In genomic region chr10:17764142-17764541, GRCh38 we compare ENCODE assay signal across 33 cellular contexts. TPM values are rescaled to one million over a fixed set of nuclear protein-coding genes. Genes with fewer than 3 reads are reported as not detected.
"Had no signal": no experiment of that assay in that cellular context is flagged by ENCODE, and none has a peak within 500 bp of the region (broad histone marks: within the 10 kb centered on the region; RNA-seq: fewer than 3 reads in every experiment).

No MANE protein-coding gene starts in this region.

- H3K9me3 ChIP-seq: adrenal gland, body of pancreas, breast epithelium, SJCRH30 had no signal

- FAIRE-seq: astrocyte had no signal

- H3K27ac ChIP-seq: adrenal gland, body of pancreas, breast epithelium, KMS-11, SJCRH30, SK-N-MC, WERI-Rb-1 had no signal

- ATAC-seq: activated CD8-positive, alpha-beta T cell treated with anti-CD3 and anti-CD28 coated beads, Interleukin-2, amount 10 ng/mL, durations not matched to agents 7 days and 5 days; activated naive CD4-positive, alpha-beta T cell treated with anti-CD3 and anti-CD28 coated beads, Interleukin-2, amount 50 U/mL, for 72 hours; body of pancreas had no signal

- H3K4me1 ChIP-seq: adrenal gland, breast epithelium, SJCRH30 had no signal

- DNase-seq: activated CD4-positive, alpha-beta T cell treated with anti-CD3 and anti-CD28 coated beads, Interleukin-2, amount 10 ng/mL, durations not matched to agents 24 days and 14 days; activated CD4-positive, alpha-beta T cell treated with anti-CD3 and anti-CD28 coated beads, Interleukin-2, amount 50 U/mL, for 4 hours; activated CD8-positive, alpha-beta T cell treated with anti-CD3 and anti-CD28 coated beads, Interleukin-2, amount 10 ng/mL, durations not matched to agents 7 days and 5 days; activated gamma-delta T cell; activated naive CD4-positive, alpha-beta T cell treated with Interleukin-2 at 50 U/mL for 16 hours; activated T-cell treated with anti-CD3 and anti-CD28 coated beads, Interleukin-2, amount 50 U/mL, for 24 hours; adrenal gland; body of pancreas; caudate nucleus; MM.1S; MV-4-11; NCI-H1092; NCI-H1436 treated with DMSO at 0.1 percent for 48 hours; NCI-H1694 treated with DMSO at 0.1 percent for 48 hours; NCI-H2029; NCI-H510A; NCI-H526; NCI-H748 treated with DMSO at 0.1 percent for 48 hours; NK-92 treated with Interleukin-12 subunit alpha and Interleukin-12 subunit beta, amount 100 ng/mL, for 24 hours; SHP77; SJCRH30; T1000; WERI-Rb-1 had no signal

- H3K36me3 ChIP-seq: adrenal gland, breast epithelium, SJCRH30, WERI-Rb-1 had no signal

- H3K27me3 ChIP-seq: adrenal gland, body of pancreas, breast epithelium, SJCRH30 had no signal

- H3K9ac ChIP-seq: KMS-11 had no signal

- H3K4me2 ChIP-seq: KMS-11 had no signal

- H3K4me3 ChIP-seq: adrenal gland, body of pancreas, breast epithelium, SJCRH30, SK-N-MC had no signal

RNA-seq across cellular contexts. Expression of gene TMEM236, which starts 12.1 kb away (rescaled TPM):
- total RNA-seq: OCI-LY7, SJCRH30 had no signal

RNA-seq across cellular contexts. Expression of gene MRC1, which starts 45.0 kb away (rescaled TPM):
- total RNA-seq: activated CD4-positive, alpha-beta T cell treated with anti-CD3 and anti-CD28 coated beads, Interleukin-2, amount 10 ng/mL, durations not matched to agents 24 days and 14 days; activated CD8-positive, alpha-beta T cell treated with anti-CD3 and anti-CD28 coated beads, Interleukin-2, amount 10 ng/mL, durations not matched to agents 7 days and 5 days; activated naive CD4-positive, alpha-beta T cell treated with anti-CD3 and anti-CD28 coated beads, Interleukin-2, amount 50 U/mL, for 72 hours; activated T-helper 2 cell treated with anti-CD3 and anti-CD28 coated beads, Interferon-gamma antibody, Interleukin-2, Interleukin-4, amounts not matched to agents 10 μg/mL and 5 μg/mL and 100 μg/mL, durations not matched to agents 14 hours and 24 hours and 36 hours; LHCN-M2; OCI-LY7; SJCRH30; T-helper 1 cell treated with Interleukin-12 subunit alpha and Interleukin-12 subunit beta and Interleukin-4 antibody, amounts not matched to agents 30 ng/mL and 1 ng/mL, for 36 hours; T-helper 2 cell treated with Interferon-gamma antibody and Interleukin-4, amounts not matched to agents 100 ng/mL and 5 ng/mL, for 36 hours had no signal
